42 cellular contexts compared by ENCODE assay signal in the genomic region with DNA sequence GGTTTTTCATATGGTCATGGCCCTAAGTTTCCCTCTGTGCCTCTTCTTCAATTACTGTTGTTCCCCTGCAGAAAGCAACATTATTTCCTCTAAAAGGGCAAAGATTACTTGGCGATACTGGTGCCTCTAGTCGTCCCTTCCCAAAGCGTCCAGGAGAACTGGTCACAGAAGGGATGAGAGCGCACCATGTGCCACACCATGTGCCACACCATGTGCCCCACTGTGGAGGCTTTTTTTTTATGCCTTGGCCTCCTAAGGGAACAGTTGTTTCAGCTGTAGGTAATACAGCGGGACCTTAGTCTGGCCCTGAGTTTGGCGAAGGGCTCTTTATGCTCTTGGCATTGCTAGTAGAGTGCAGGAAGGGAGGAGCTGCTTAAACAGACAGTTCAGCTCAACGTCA. TPM values are rescaled to one million over a fixed set of nuclear protein-coding genes. Genes with fewer than 3 reads are reported as not detected.
"Had no signal": no experiment of that assay in that cellular context is flagged by ENCODE, and none has a peak within 500 bp of the region (broad histone marks: within the 10 kb centered on the region; RNA-seq: fewer than 3 reads in every experiment).

No MANE protein-coding gene starts in this region.

- FAIRE-seq: astrocyte, bronchial epithelial cell had no signal

- H3K27ac Mint-ChIP-seq: activated naive CD4-positive, alpha-beta T cell treated with anti-CD3 and anti-CD28 coated beads for 36 hours; activated naive CD4-positive, alpha-beta T cell treated with anti-CD3 and anti-CD28 coated beads, Interleukin-2, amount 10 ng/mL, durations not matched to agents 7 days and 5 days; activated naive CD4-positive, alpha-beta T cell treated with anti-CD3 and anti-CD28 coated beads, Interleukin-2, amount 50 U/mL, for 24 hours; activated naive CD4-positive, alpha-beta T cell treated with anti-CD3 and anti-CD28 coated beads, Interleukin-2, amount 50 U/mL, for 72 hours; activated naive CD8-positive, alpha-beta T cell; activated naive CD8-positive, alpha-beta T cell treated with anti-CD3 and anti-CD28 coated beads for 36 hours; activated naive CD8-positive, alpha-beta T cell treated with anti-CD3 and anti-CD28 coated beads, Interleukin-2, amount 10 ng/mL, durations not matched to agents 7 days and 5 days; activated naive CD8-positive, alpha-beta T cell treated with anti-CD3 and anti-CD28 coated beads, Interleukin-2, amount 50 U/mL, for 24 hours; activated T-cell treated with anti-CD3 and anti-CD28 coated beads, Interleukin-2, amount 50 U/mL, for 24 hours; activated T-cell treated with anti-CD3 and anti-CD28 coated beads, Interleukin-2, amount 50 U/mL, for 72 hours; activated T-helper 1 cell treated with anti-CD3 and anti-CD28 coated beads, Interleukin-12 subunit alpha, Interleukin-12 subunit beta, Interleukin-2, Interleukin-4 antibody, amounts not matched to agents 30 ng/mL and 10 ng/mL and 1 ng/mL, durations not matched to agents 14 hours and 24 hours and 36 hours; activated T-helper 17 cell treated with anti-CD3 and anti-CD28 coated beads, Interleukin-2, amount 50 U/mL, for 72 hours; activated T-helper 2 cell treated with anti-CD3 and anti-CD28 coated beads, Interferon-gamma antibody, Interleukin-2, Interleukin-4, amounts not matched to agents 10 μg/mL and 5 μg/mL and 100 μg/mL, durations not matched to agents 14 hours and 24 hours and 36 hours; brain had no signal

- H3K4me3 ChIP-seq: adrenal gland, ascending aorta, body of pancreas, breast epithelium, cardiac muscle cell had no signal

- ATAC-seq: activated naive CD4-positive, alpha-beta T cell treated with anti-CD3 and anti-CD28 coated beads, Interleukin-2, amount 50 U/mL, for 72 hours; activated naive CD8-positive, alpha-beta T cell treated with anti-CD3 and anti-CD28 coated beads, Interleukin-2, amount 50 U/mL, for 24 hours; activated T-cell treated with anti-CD3 and anti-CD28 coated beads, Interleukin-2, amount 50 U/mL, for 4 hours; activated T-cell treated with anti-CD3 and anti-CD28 coated beads, Interleukin-2, amount 50 U/mL, for 72 hours; activated T-helper 17 cell treated with anti-CD3 and anti-CD28 coated beads, Interleukin-2, amount 50 U/mL, for 72 hours; body of pancreas had no signal

- H3K9me3 ChIP-seq: adrenal gland, ascending aorta, body of pancreas, breast epithelium had no signal

- H3K36me3 Mint-ChIP-seq: activated naive CD4-positive, alpha-beta T cell treated with anti-CD3 and anti-CD28 coated beads, Interleukin-2, amount 10 ng/mL, durations not matched to agents 7 days and 5 days; activated naive CD4-positive, alpha-beta T cell treated with anti-CD3 and anti-CD28 coated beads, Interleukin-2, amount 50 U/mL, for 24 hours; activated naive CD4-positive, alpha-beta T cell treated with anti-CD3 and anti-CD28 coated beads, Interleukin-2, amount 50 U/mL, for 72 hours; activated naive CD8-positive, alpha-beta T cell; activated naive CD8-positive, alpha-beta T cell treated with anti-CD3 and anti-CD28 coated beads for 36 hours; activated naive CD8-positive, alpha-beta T cell treated with anti-CD3 and anti-CD28 coated beads, Interleukin-2, amount 10 ng/mL, durations not matched to agents 7 days and 5 days; brain had no signal

- H3K4me1 Mint-ChIP-seq: activated naive CD4-positive, alpha-beta T cell treated with anti-CD3 and anti-CD28 coated beads, Interleukin-2, amount 10 ng/mL, durations not matched to agents 7 days and 5 days; activated naive CD4-positive, alpha-beta T cell treated with anti-CD3 and anti-CD28 coated beads, Interleukin-2, amount 50 U/mL, for 24 hours; activated naive CD8-positive, alpha-beta T cell treated with anti-CD3 and anti-CD28 coated beads for 36 hours; activated naive CD8-positive, alpha-beta T cell treated with anti-CD3 and anti-CD28 coated beads, Interleukin-2, amount 10 ng/mL, durations not matched to agents 7 days and 5 days; activated naive CD8-positive, alpha-beta T cell treated with anti-CD3 and anti-CD28 coated beads, Interleukin-2, amount 50 U/mL, for 24 hours; activated T-helper 17 cell treated with anti-CD3 and anti-CD28 coated beads, Interleukin-2, amount 50 U/mL, for 72 hours; brain; central memory CD8-positive, alpha-beta T cell had no signal

- H3K4me1 ChIP-seq: breast epithelium had no signal

- DNase-seq: activated effector memory CD4-positive, alpha-beta T cell treated with anti-CD3 and anti-CD28 coated beads, Interleukin-2, amount 50 U/mL, for 16 hours; activated effector memory CD4-positive, alpha-beta T cell treated with Interleukin-2 at 50 U/mL for 16 hours; activated gamma-delta T cell; activated gamma-delta T cell treated with Interleukin-2 at 50 U/mL for 16 hours; activated naive CD4-positive, alpha-beta T cell; activated naive CD4-positive, alpha-beta T cell treated with anti-CD3 and anti-CD28 coated beads for 36 hours; activated naive CD4-positive, alpha-beta T cell treated with anti-CD3 and anti-CD28 coated beads, Interleukin-2, amount 10 ng/mL, durations not matched to agents 7 days and 5 days; activated naive CD4-positive, alpha-beta T cell treated with anti-CD3 and anti-CD28 coated beads, Interleukin-2, amount 50 U/mL, for 16 hours; activated naive CD4-positive, alpha-beta T cell treated with Interleukin-2 at 50 U/mL for 16 hours; activated naive CD8-positive, alpha-beta T cell treated with anti-CD3 and anti-CD28 coated beads for 36 hours; activated naive CD8-positive, alpha-beta T cell treated with anti-CD3 and anti-CD28 coated beads, Interleukin-2, amount 10 ng/mL, durations not matched to agents 7 days and 5 days; activated naive CD8-positive, alpha-beta T cell treated with anti-CD3 and anti-CD28 coated beads, Interleukin-2, amount 50 U/mL, for 24 hours; activated T-cell treated with anti-CD3 and anti-CD28 coated beads, Interleukin-2, amount 50 U/mL, for 1 hour; activated T-cell treated with anti-CD3 and anti-CD28 coated beads, Interleukin-2, amount 50 U/mL, for 24 hours; activated T-cell treated with anti-CD3 and anti-CD28 coated beads, Interleukin-2, amount 50 U/mL, for 4 hours; activated T-cell treated with anti-CD3 and anti-CD28 coated beads, Interleukin-2, amount 50 U/mL, for 48 hours; activated T-cell treated with anti-CD3 and anti-CD28 coated beads, Interleukin-2, amount 50 U/mL, for 72 hours; adrenal gland; amniotic stem cell; amygdala; anterior cingulate cortex; aorta; body of pancreas; brain microvascular endothelial cell; caudate nucleus; central memory CD4-positive, alpha-beta T cell; cerebellar nuclear complex had no signal

- H3K36me3 ChIP-seq: adrenal gland, ascending aorta, brain microvascular endothelial cell, breast epithelium, cardiac muscle cell had no signal

- H3K9me3 Mint-ChIP-seq: activated naive CD4-positive, alpha-beta T cell treated with anti-CD3 and anti-CD28 coated beads for 36 hours; activated naive CD4-positive, alpha-beta T cell treated with anti-CD3 and anti-CD28 coated beads, Interleukin-2, amount 10 ng/mL, durations not matched to agents 7 days and 5 days; activated naive CD4-positive, alpha-beta T cell treated with anti-CD3 and anti-CD28 coated beads, Interleukin-2, amount 50 U/mL, for 24 hours; activated naive CD4-positive, alpha-beta T cell treated with anti-CD3 and anti-CD28 coated beads, Interleukin-2, amount 50 U/mL, for 72 hours; activated naive CD8-positive, alpha-beta T cell treated with anti-CD3 and anti-CD28 coated beads for 36 hours; activated naive CD8-positive, alpha-beta T cell treated with anti-CD3 and anti-CD28 coated beads, Interleukin-2, amount 10 ng/mL, durations not matched to agents 7 days and 5 days; activated naive CD8-positive, alpha-beta T cell treated with anti-CD3 and anti-CD28 coated beads, Interleukin-2, amount 50 U/mL, for 24 hours; activated T-cell treated with anti-CD3 and anti-CD28 coated beads, Interleukin-2, amount 50 U/mL, for 24 hours; activated T-cell treated with anti-CD3 and anti-CD28 coated beads, Interleukin-2, amount 50 U/mL, for 4 hours; activated T-cell treated with anti-CD3 and anti-CD28 coated beads, Interleukin-2, amount 50 U/mL, for 72 hours; activated T-helper 1 cell treated with anti-CD3 and anti-CD28 coated beads, Interleukin-12 subunit alpha, Interleukin-12 subunit beta, Interleukin-2, Interleukin-4 antibody, amounts not matched to agents 30 ng/mL and 10 ng/mL and 1 ng/mL, durations not matched to agents 14 hours and 24 hours and 36 hours; activated T-helper 17 cell treated with anti-CD3 and anti-CD28 coated beads, Interleukin-2, amount 50 U/mL, for 72 hours; activated T-helper 2 cell treated with anti-CD3 and anti-CD28 coated beads, Interferon-gamma antibody, Interleukin-2, Interleukin-4, amounts not matched to agents 10 μg/mL and 5 μg/mL and 100 μg/mL, durations not matched to agents 14 hours and 24 hours and 36 hours; brain; central memory CD8-positive, alpha-beta T cell had no signal

- H3K27me3 ChIP-seq: ascending aorta, body of pancreas, breast epithelium had no signal

- H3K27ac ChIP-seq: adrenal gland, ascending aorta, body of pancreas, brain microvascular endothelial cell, breast epithelium, cardiac muscle cell had no signal

- H3K4me3 Mint-ChIP-seq: activated naive CD4-positive, alpha-beta T cell treated with anti-CD3 and anti-CD28 coated beads for 36 hours; activated naive CD4-positive, alpha-beta T cell treated with anti-CD3 and anti-CD28 coated beads, Interleukin-2, amount 10 ng/mL, durations not matched to agents 7 days and 5 days; activated naive CD4-positive, alpha-beta T cell treated with anti-CD3 and anti-CD28 coated beads, Interleukin-2, amount 50 U/mL, for 24 hours; activated naive CD8-positive, alpha-beta T cell; activated naive CD8-positive, alpha-beta T cell treated with anti-CD3 and anti-CD28 coated beads for 36 hours; activated naive CD8-positive, alpha-beta T cell treated with anti-CD3 and anti-CD28 coated beads, Interleukin-2, amount 10 ng/mL, durations not matched to agents 7 days and 5 days; activated naive CD8-positive, alpha-beta T cell treated with anti-CD3 and anti-CD28 coated beads, Interleukin-2, amount 50 U/mL, for 24 hours; activated T-cell treated with anti-CD3 and anti-CD28 coated beads, Interleukin-2, amount 50 U/mL, for 24 hours; activated T-cell treated with anti-CD3 and anti-CD28 coated beads, Interleukin-2, amount 50 U/mL, for 4 hours; activated T-cell treated with anti-CD3 and anti-CD28 coated beads, Interleukin-2, amount 50 U/mL, for 72 hours; activated T-helper 1 cell treated with anti-CD3 and anti-CD28 coated beads, Interleukin-12 subunit alpha, Interleukin-12 subunit beta, Interleukin-2, Interleukin-4 antibody, amounts not matched to agents 30 ng/mL and 10 ng/mL and 1 ng/mL, durations not matched to agents 14 hours and 24 hours and 36 hours; activated T-helper 17 cell treated with anti-CD3 and anti-CD28 coated beads, Interleukin-2, amount 50 U/mL, for 72 hours; brain; central memory CD8-positive, alpha-beta T cell had no signal

RNA-seq across cellular contexts. Expression of gene FGG, which starts 11.5 kb away (rescaled TPM):
- total RNA-seq: activated naive CD4-positive, alpha-beta T cell treated with anti-CD3 and anti-CD28 coated beads for 36 hours; activated naive CD4-positive, alpha-beta T cell treated with anti-CD3 and anti-CD28 coated beads, Interleukin-2, amount 50 U/mL, for 72 hours; activated naive CD8-positive, alpha-beta T cell treated with anti-CD3 and anti-CD28 coated beads for 36 hours; activated naive CD8-positive, alpha-beta T cell treated with anti-CD3 and anti-CD28 coated beads, Interleukin-2, amount 10 ng/mL, durations not matched to agents 7 days and 5 days; activated T-cell treated with anti-CD3 and anti-CD28 coated beads, Interleukin-2, amount 50 U/mL, for 72 hours; activated T-helper 1 cell treated with anti-CD3 and anti-CD28 coated beads, Interleukin-12 subunit alpha, Interleukin-12 subunit beta, Interleukin-2, Interleukin-4 antibody, amounts not matched to agents 30 ng/mL and 10 ng/mL and 1 ng/mL, durations not matched to agents 14 hours and 24 hours and 36 hours; activated T-helper 17 cell treated with anti-CD3 and anti-CD28 coated beads, Interleukin-2, amount 50 U/mL, for 72 hours; activated T-helper 2 cell treated with anti-CD3 and anti-CD28 coated beads, Interferon-gamma antibody, Interleukin-2, Interleukin-4, amounts not matched to agents 10 μg/mL and 5 μg/mL and 100 μg/mL, durations not matched to agents 14 hours and 24 hours and 36 hours; astrocyte; body of pancreas; cardiac muscle cell; cardiac septum; chondrocyte had no signal

RNA-seq across cellular contexts. Expression of gene FGA, which starts 33.5 kb away (rescaled TPM):
- total RNA-seq: activated naive CD4-positive, alpha-beta T cell treated with anti-CD3 and anti-CD28 coated beads for 36 hours; activated naive CD4-positive, alpha-beta T cell treated with anti-CD3 and anti-CD28 coated beads, Interleukin-2, amount 50 U/mL, for 72 hours; activated naive CD8-positive, alpha-beta T cell treated with anti-CD3 and anti-CD28 coated beads for 36 hours; activated naive CD8-positive, alpha-beta T cell treated with anti-CD3 and anti-CD28 coated beads, Interleukin-2, amount 10 ng/mL, durations not matched to agents 7 days and 5 days; activated T-cell treated with anti-CD3 and anti-CD28 coated beads, Interleukin-2, amount 50 U/mL, for 72 hours; activated T-helper 1 cell treated with anti-CD3 and anti-CD28 coated beads, Interleukin-12 subunit alpha, Interleukin-12 subunit beta, Interleukin-2, Interleukin-4 antibody, amounts not matched to agents 30 ng/mL and 10 ng/mL and 1 ng/mL, durations not matched to agents 14 hours and 24 hours and 36 hours; activated T-helper 17 cell treated with anti-CD3 and anti-CD28 coated beads, Interleukin-2, amount 50 U/mL, for 72 hours; activated T-helper 2 cell treated with anti-CD3 and anti-CD28 coated beads, Interferon-gamma antibody, Interleukin-2, Interleukin-4, amounts not matched to agents 10 μg/mL and 5 μg/mL and 100 μg/mL, durations not matched to agents 14 hours and 24 hours and 36 hours; aorta; astrocyte; bronchial epithelial cell; cardiac muscle cell; cardiac septum; chondrocyte had no signal
